Comparison of ENCODE assay signal across 28 cellular contexts in the genomic region with DNA sequence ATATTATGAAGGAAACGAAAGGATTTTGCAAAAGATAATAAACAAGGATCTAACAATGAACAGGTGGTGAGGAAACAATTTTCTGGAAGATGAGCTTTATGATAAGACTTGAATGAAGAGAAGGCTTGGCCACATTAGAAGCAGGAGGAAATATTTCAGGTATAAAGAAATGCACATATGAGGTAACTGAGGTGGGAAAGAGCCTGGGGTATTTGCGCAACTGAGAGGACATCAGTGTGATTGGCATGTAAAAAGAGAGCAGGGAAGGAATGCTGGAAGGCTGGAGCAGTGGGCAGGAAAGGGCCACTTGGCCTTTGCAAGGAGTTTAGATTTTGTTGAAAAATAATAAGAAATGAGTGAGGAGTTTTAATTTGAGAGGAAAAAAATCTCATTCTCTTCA.
"Had no signal": no experiment of that assay in that cellular context is flagged by ENCODE, and none has a peak within 500 bp of the region (broad histone marks: within the 10 kb centered on the region; RNA-seq: fewer than 3 reads in every experiment).

No MANE protein-coding gene starts in this region.

- H3K4me2 ChIP-seq: neural progenitor cell had no signal

- H3K9me3 ChIP-seq: ovary, psoas muscle, right lobe of liver, thoracic aorta, thyroid gland, tibial nerve, upper lobe of left lung, vagina had no signal

- H3K27ac ChIP-seq: neural progenitor cell, ovary, parathyroid adenoma, psoas muscle, right lobe of liver, sigmoid colon, stomach, thoracic aorta, thyroid gland, tibial nerve, upper lobe of left lung, vagina had no signal

- H3K9me3 Mint-ChIP-seq: neural progenitor cell had no signal

- H3K27ac Mint-ChIP-seq: natural killer cell; nephron; neural progenitor cell; progenitor cell of endocrine pancreas; stimulated activated effector memory CD8-positive, alpha-beta T cell treated with anti-CD3 and anti-CD28 coated beads, Interleukin-12 subunit alpha, Interleukin-12 subunit beta, amount 100 ng/mL, for 72 hours; stimulated activated naive B cell treated with anti-CD40 and anti-IgM and Interleukin-4, amounts not matched to agents 10 μg/mL and 1 μg/mL and 100 μg/mL, for 72 hours; stimulated activated naive CD8-positive, alpha-beta T cell treated with anti-CD3 and anti-CD28 coated beads, Interleukin-15, Interleukin-2, amounts not matched to agents 100 ng/mL and 50 ng/mL, for 24 hours had no signal

- H3K36me3 Mint-ChIP-seq: natural killer cell; neural progenitor cell; stimulated activated effector memory CD8-positive, alpha-beta T cell treated with anti-CD3 and anti-CD28 coated beads, Interleukin-12 subunit alpha, Interleukin-12 subunit beta, amount 100 ng/mL, for 72 hours; stimulated activated naive B cell treated with anti-CD40 and anti-IgM and Interleukin-4, amounts not matched to agents 10 μg/mL and 1 μg/mL and 100 μg/mL, for 72 hours had no signal

- H3K36me3 ChIP-seq: neural progenitor cell, ovary, right lobe of liver, sigmoid colon, stomach, thoracic aorta, thyroid gland, tibial nerve, upper lobe of left lung, vagina had no signal

- H3K4me3 Mint-ChIP-seq: natural killer cell; nephron; neural progenitor cell; stimulated activated effector memory CD8-positive, alpha-beta T cell treated with anti-CD3 and anti-CD28 coated beads, Interleukin-12 subunit alpha, Interleukin-12 subunit beta, amount 100 ng/mL, for 72 hours; stimulated activated naive B cell treated with anti-CD40 and anti-IgM and Interleukin-4, amounts not matched to agents 10 μg/mL and 1 μg/mL and 100 μg/mL, for 72 hours; stimulated activated naive CD8-positive, alpha-beta T cell treated with anti-CD3 and anti-CD28 coated beads, Interleukin-15, Interleukin-2, amounts not matched to agents 100 ng/mL and 50 ng/mL, for 24 hours had no signal

- H3K9ac ChIP-seq: neural progenitor cell, parathyroid adenoma had no signal

- H3K4me1 ChIP-seq: neural progenitor cell, parathyroid adenoma, psoas muscle, right lobe of liver, sigmoid colon, stomach, thyroid gland, tibial nerve, upper lobe of left lung, vagina had no signal

- DNase-seq: natural killer cell; occipital lobe; ovary; posterior cingulate gyrus; psoas muscle; right cardiac atrium; right lobe of liver; sigmoid colon; small intestine; stimulated activated CD4-positive, alpha-beta T cell treated with anti-CD3 and anti-CD28 coated beads, Interleukin-15, amount 100 ng/mL, for 24 hours; stimulated activated CD4-positive, alpha-beta T cell treated with anti-CD3 and anti-CD28 coated beads, Interleukin-2, amount 100 ng/mL, for 24 hours; stimulated activated CD4-positive, alpha-beta T cell treated with anti-CD3 and anti-CD28 coated beads, Interleukin-2, amount 100 ng/mL, for 48 hours; stimulated activated CD4-positive, alpha-beta T cell treated with anti-CD3 and anti-CD28 coated beads, Interleukin-4, amount 100 ng/mL, for 24 hours; stimulated activated naive B cell treated with anti-CD40 and anti-IgM and Interleukin-4, amounts not matched to agents 10 μg/mL and 1 μg/mL and 100 μg/mL, for 72 hours; stimulated activated naive CD4-positive, alpha-beta T cell treated with Interleukin-2 at 50 U/mL for 16 hours; stomach; thyroid gland; upper lobe of left lung had no signal

- H3K4me1 Mint-ChIP-seq: natural killer cell; nephron; stimulated activated effector memory CD8-positive, alpha-beta T cell treated with anti-CD3 and anti-CD28 coated beads, Interleukin-12 subunit alpha, Interleukin-12 subunit beta, amount 100 ng/mL, for 72 hours; stimulated activated naive B cell treated with anti-CD40 and anti-IgM and Interleukin-4, amounts not matched to agents 10 μg/mL and 1 μg/mL and 100 μg/mL, for 72 hours had no signal

- H3K79me2 ChIP-seq: parathyroid adenoma had no signal

- H3K4me3 ChIP-seq: neural progenitor cell, ovary, psoas muscle, right lobe of liver, sigmoid colon, stomach, thoracic aorta, thyroid gland, tibial nerve, upper lobe of left lung, vagina had no signal

- ATAC-seq: natural killer cell; psoas muscle; right cardiac atrium; right lobe of liver; stimulated activated effector memory CD8-positive, alpha-beta T cell treated with anti-CD3 and anti-CD28 coated beads, Interleukin-12 subunit alpha, Interleukin-12 subunit beta, amount 100 ng/mL, for 72 hours; stimulated activated naive B cell treated with anti-CD40 and anti-IgM and Interleukin-4, amounts not matched to agents 10 μg/mL and 1 μg/mL and 100 μg/mL, for 72 hours had no signal

- FAIRE-seq: small intestine, urothelium cell line had no signal

- H3K27me3 Mint-ChIP-seq: progenitor cell of endocrine pancreas; stimulated activated naive B cell treated with anti-CD40 and anti-IgM and Interleukin-4, amounts not matched to agents 10 μg/mL and 1 μg/mL and 100 μg/mL, for 72 hours; stimulated activated naive CD8-positive, alpha-beta T cell treated with anti-CD3 and anti-CD28 coated beads, Interleukin-15, Interleukin-2, amounts not matched to agents 100 ng/mL and 50 ng/mL, for 24 hours had no signal

- H3K27me3 ChIP-seq: neural progenitor cell, ovary, right lobe of liver, sigmoid colon, stomach, thyroid gland, tibial nerve, upper lobe of left lung, vagina had no signal

- H2AFZ ChIP-seq: neural progenitor cell, parathyroid adenoma had no signal
